Comparison of ENCODE assay signal across 10 cellular contexts in genomic region chr21:17903029-17903806, GRCh38.
DNase-seq lines count a peak whose midpoint lies in the region; ATAC-seq and TF ChIP-seq lines count a peak whose summit lies in the region.
"Had no signal": no experiment of that assay in that cellular context is flagged by ENCODE, and none has a peak within 500 bp of the region (broad histone marks: within the 10 kb centered on the region; RNA-seq: fewer than 3 reads in every experiment).

No MANE protein-coding gene starts in this region.

- no peak overlapping the region for H3K27ac Mint-ChIP-seq in brain
- H3K27ac Mint-ChIP-seq: naive thymus-derived CD8-positive, alpha-beta T cell had no signal

- H3K9me3 ChIP-seq in lower lobe of right lung: no peaks in the 10 kb centered on the region
- H3K9me3 ChIP-seq: BLaER1 had no signal

- H3K27me3 ChIP-seq in lower lobe of right lung (ENCODE audit: low read depth): no peaks in the 10 kb centered on the region
- H3K27me3 ChIP-seq: BLaER1 had no signal

- H3K4me1 Mint-ChIP-seq in brain: peaks cover 26% of the 10 kb centered on the region

- intact Hi-C loops in lower lobe of right lung (cut with DNase I) (loop anchor here (5.0 kb wide), 1 partner anchor 221 kb away; no protein-coding TSS in a partner anchor), head of caudate nucleus (cut with DNase I) (loop anchor here (5.0 to 10.0 kb wide), 2 partner anchors 48 to 221 kb away; no protein-coding TSS in a partner anchor)

- H3K27me3 Mint-ChIP-seq in brain: no peaks in the 10 kb centered on the region

- peak in 1 of 2 donors; percentile 60 for ATAC-seq in lower lobe of right lung
- ATAC-seq in HG03457 (IDR thresholded peaks at IDR 0.05; ENCODE audit: unreplicated experiment): no peak

- H3K36me3 ChIP-seq in lower lobe of right lung: no peaks in the 10 kb centered on the region
- H3K36me3 ChIP-seq: BLaER1 had no signal

- H3K9me3 Mint-ChIP-seq in brain: peaks cover 0 to 20% (median 17%) of the 10 kb centered on the region in 5 experiments

- H3K4me3 Mint-ChIP-seq in brain: no peak overlapping the region
- H3K4me3 Mint-ChIP-seq: naive thymus-derived CD8-positive, alpha-beta T cell had no signal

- peaks cover 5% of the 10 kb centered on the region for H3K36me3 Mint-ChIP-seq in brain

- H3K4me3 ChIP-seq in lower lobe of right lung: no peak overlapping the region
- H3K4me3 ChIP-seq: BLaER1 had no signal

- DNase-seq in SIG-M5 treated with dmso at 0.1 percent for 504 hours (lab: John Stamatoyannopoulos, UW; ENCODE audit: unreplicated experiment): peak; percentile 22
- DNase-seq in SIG-M5 (lab: John Stamatoyannopoulos, UW): no peak
- DNase-seq in NCI-H2171 treated with DMSO at 0.1 percent for 48 hours (lab: John Stamatoyannopoulos, UW): peak; percentile 38
- DNase-seq in lower lobe of right lung: no peak
- no peak for DNase-seq in SHP77 treated with DMSO at 0.1 percent for 48 hours (lab: John Stamatoyannopoulos, UW)
- DNase-seq in head of caudate nucleus: no peak

- peak; percentile 63 to 67 for TF ChIP-seq CTCF in brain (conservative IDR thresholded peaks at IDR 0.05)
- TF ChIP-seq CTCF in lower lobe of right lung (IDR thresholded peaks at IDR 0.05): peak; percentile 22

- H3K4me1 ChIP-seq in lower lobe of right lung: peaks cover 5% of the 10 kb centered on the region
- H3K4me1 ChIP-seq: BLaER1 had no signal

- H3K27ac ChIP-seq in lower lobe of right lung: no peak overlapping the region
- H3K27ac ChIP-seq: BLaER1 had no signal

Comparison
In these comparisons a context has a peak if more than half of its experiments do, and no peak if none do; other contexts are left out.
1. DNase-seq: peak in SIG-M5 treated with dmso at 0.1 percent for 504 hours (single experiment) and NCI-H2171 treated with DMSO at 0.1 percent for 48 hours (single experiment); none in SIG-M5 (single experiment), lower lobe of right lung (single experiment), SHP77 treated with DMSO at 0.1 percent for 48 hours (single experiment) and head of caudate nucleus (0 of 42).